ENCODE assay signal across 1 cellular context in the genomic region with DNA sequence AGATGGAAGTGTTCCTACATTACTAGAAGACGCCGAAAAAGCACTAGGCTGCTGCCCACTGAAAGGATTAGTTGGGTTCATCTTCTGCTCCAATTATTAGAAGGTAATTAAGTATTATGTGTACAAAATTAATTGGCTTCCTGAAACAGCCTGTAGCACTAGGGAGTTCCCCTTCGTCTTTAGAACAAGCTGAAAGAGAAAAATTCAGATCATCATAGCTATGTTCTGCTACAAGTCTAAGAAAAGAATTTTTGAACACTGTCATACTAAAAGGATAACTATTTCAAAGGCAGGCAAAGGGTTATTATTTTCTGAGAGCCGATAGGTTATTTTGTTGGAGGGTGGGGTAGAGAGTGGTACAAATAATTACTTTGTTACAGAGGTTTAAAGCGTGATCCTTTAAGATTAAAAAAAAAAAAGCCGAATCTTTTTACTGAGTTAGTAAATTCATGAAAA.
TF ChIP-seq lines count a peak whose summit lies in the region.

Gene MCM3AP, minus strand, starts transcription at position 406 of the 456 bp plus-strand sequence. Its CDS starts 325 bp downstream, at position 81.

TF ChIP-seq in GM23338, 12 proteins besides CTCF, POLR2A, EP300 and RAD21 (continued from another document):
- TF ChIP-seq REST (IDR thresholded peaks at IDR 0.05; ENCODE audit: unreplicated experiment), result no peak
